Comparison of ENCODE assay signal across 8 cellular contexts in the genomic region with DNA sequence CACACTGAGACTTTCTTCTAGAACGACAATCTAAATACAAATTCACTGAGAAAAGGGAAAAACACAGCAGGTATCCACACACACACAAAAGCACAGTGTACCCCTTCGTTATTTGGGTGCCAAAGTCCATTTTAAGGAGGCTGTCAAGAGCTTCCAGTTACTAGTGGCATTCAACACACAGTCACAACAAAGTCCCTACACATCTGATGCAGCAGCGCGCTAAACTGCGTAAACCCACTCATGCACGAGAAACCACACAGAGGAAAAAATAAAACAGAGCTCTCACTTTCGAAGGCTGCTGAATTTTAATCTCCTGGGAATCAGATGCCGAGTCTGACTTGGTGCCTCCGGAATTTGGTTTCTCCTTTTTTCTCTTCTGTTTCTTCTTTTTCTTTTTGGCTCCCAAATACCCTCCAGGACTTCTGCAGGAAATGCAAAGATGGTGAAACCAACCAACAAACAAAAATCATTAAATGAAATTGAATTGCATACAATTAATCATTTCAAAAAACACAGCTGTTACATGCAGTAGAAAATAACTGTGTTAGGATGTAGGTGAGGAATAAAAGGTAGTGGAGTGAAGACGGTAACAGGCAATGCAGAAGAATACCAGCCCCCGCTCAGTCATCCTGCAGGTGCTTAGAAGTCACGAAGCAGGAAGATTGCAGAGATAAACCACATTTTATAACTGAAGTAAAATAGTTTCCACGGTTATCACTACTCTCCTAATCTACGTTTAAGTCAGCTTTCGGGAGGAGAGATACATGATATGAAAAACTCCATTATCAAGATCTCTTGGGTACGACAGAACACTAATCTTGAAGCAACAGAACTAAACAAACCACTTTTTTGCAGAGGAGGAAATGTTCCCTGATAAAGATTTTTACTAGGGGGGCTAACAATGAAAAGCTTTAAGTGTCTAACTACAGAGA.
DNase-seq lines count a peak whose midpoint lies in the region; ATAC-seq lines count a peak whose summit lies in the region.

No MANE protein-coding gene starts in this region.

- no peak overlapping the region for H3K27ac Mint-ChIP-seq in activated naive CD4-positive, alpha-beta T cell treated with anti-CD3 and anti-CD28 coated beads, Interleukin-2, amount 10 ng/mL, durations not matched to agents 7 days and 5 days

- H3K4me3 Mint-ChIP-seq in activated naive CD4-positive, alpha-beta T cell treated with anti-CD3 and anti-CD28 coated beads, Interleukin-2, amount 10 ng/mL, durations not matched to agents 7 days and 5 days = peak overlapping the region; percentile 3

- H3K4me1 Mint-ChIP-seq in activated naive CD4-positive, alpha-beta T cell treated with anti-CD3 and anti-CD28 coated beads, Interleukin-2, amount 10 ng/mL, durations not matched to agents 7 days and 5 days = peaks cover 36% of the 10 kb centered on the region

- H3K36me3 Mint-ChIP-seq in activated naive CD4-positive, alpha-beta T cell treated with anti-CD3 and anti-CD28 coated beads, Interleukin-2, amount 10 ng/mL, durations not matched to agents 7 days and 5 days = peaks cover 45% of the 10 kb centered on the region

- no peaks in the 10 kb centered on the region for H3K9me3 Mint-ChIP-seq in activated naive CD4-positive, alpha-beta T cell treated with anti-CD3 and anti-CD28 coated beads, Interleukin-2, amount 10 ng/mL, durations not matched to agents 7 days and 5 days

- DNase-seq in Ammon's horn (ENCODE audit: low spot score) = peak; percentile 43
- DNase-seq in activated naive CD4-positive, alpha-beta T cell treated with anti-CD3 and anti-CD28 coated beads, Interleukin-2, amount 10 ng/mL, durations not matched to agents 7 days and 5 days = no peak
- DNase-seq in stimulated activated CD4-positive, alpha-beta T cell treated with anti-CD3 and anti-CD28 coated beads, TNF-alpha, amount 100 ng/mL, for 48 hours (ENCODE audit: low read depth in 3 of 3) = peak in 2 of 3 donors; percentile 20 to 22
- DNase-seq in stimulated activated naive CD4-positive, alpha-beta T cell treated with Interleukin-2 at 50 U/mL for 16 hours (lab: John Stamatoyannopoulos, UW) = no peak
- DNase-seq in islet precursor cell = no peak
- DNase-seq in NCI-H510A (lab: John Stamatoyannopoulos, UW) = no peak

- no peaks in the 10 kb centered on the region for H3K27me3 Mint-ChIP-seq in activated naive CD4-positive, alpha-beta T cell treated with anti-CD3 and anti-CD28 coated beads, Interleukin-2, amount 10 ng/mL, durations not matched to agents 7 days and 5 days

- ATAC-seq in GM19324 (IDR thresholded peaks at IDR 0.05; ENCODE audit: low FRiP score, unreplicated experiment) (peak; percentile 76), HG03196 (IDR thresholded peaks at IDR 0.05; ENCODE audit: unreplicated experiment) (peak; percentile 86)

- CTCF ChIA-PET in activated naive CD4-positive, alpha-beta T cell treated with anti-CD3 and anti-CD28 coated beads, Interleukin-2, amount 10 ng/mL, durations not matched to agents 7 days and 5 days (lab: Charles Lee) = interaction anchor here (0.9 to 1.8 kb wide), 4 partner anchors 11 to 55 kb away, joined by 3 to 6 read pairs (median 4); no protein-coding TSS in a partner anchor

Comparison
In these comparisons a context has a peak if more than half of its experiments do, and no peak if none do; other contexts are left out.
1. DNase-seq: peak in Ammon's horn (single experiment) and stimulated activated CD4-positive, alpha-beta T cell treated with anti-CD3 and anti-CD28 coated beads, TNF-alpha, amount 100 ng/mL, for 48 hours (2 of 3); none in activated naive CD4-positive, alpha-beta T cell treated with anti-CD3 and anti-CD28 coated beads, Interleukin-2, amount 10 ng/mL, durations not matched to agents 7 days and 5 days (single experiment), stimulated activated naive CD4-positive, alpha-beta T cell treated with Interleukin-2 at 50 U/mL for 16 hours (single experiment), islet precursor cell (single experiment) and NCI-H510A (single experiment).